In genomic region chr12:54012631-54013398, GRCh38 we compare ENCODE assay signal across 18 cellular contexts. TPM values are rescaled to one million over a fixed set of nuclear protein-coding genes. Genes with fewer than 3 reads are reported as not detected.
A peak's percentile ranks its signal among the peaks of the same experiment; 100 is the strongest.
DNase-seq lines count a peak whose midpoint lies in the region; ATAC-seq and TF ChIP-seq lines count a peak whose summit lies in the region.
"Had no signal": no experiment of that assay in that cellular context is flagged by ENCODE, and none has a peak within 500 bp of the region (broad histone marks: within the 10 kb centered on the region; RNA-seq: fewer than 3 reads in every experiment).

No MANE protein-coding gene starts in this region.

- H3K36me3 ChIP-seq in Caco-2 (ENCODE audit: control insufficient read depth, insufficient read depth, low read length) = no peaks in the 10 kb centered on the region; the same call in 1 of the 2 replicates
- H3K36me3 ChIP-seq in HUES6 (ENCODE audit: control insufficient read depth, insufficient read depth, low read length) = no peaks in the 10 kb centered on the region
- no peaks in the 10 kb centered on the region for H3K36me3 ChIP-seq in gastrocnemius medialis
- H3K36me3 ChIP-seq: BLaER1 treated with 17β-estradiol and CSF1 and Interleukin-3, amounts not matched to agents 10 nM and 100 nM had no signal

- ATAC-seq in gastrocnemius medialis = no peak
- ATAC-seq in activated naive CD8-positive, alpha-beta T cell treated with anti-CD3 and anti-CD28 coated beads, Interleukin-2, amount 50 U/mL, for 24 hours = no peak
- ATAC-seq in HG02763 (IDR thresholded peaks at IDR 0.05; ENCODE audit: unreplicated experiment) = no peak
- ATAC-seq: body of pancreas, left ventricle myocardium superior had no signal

- POLR2A ChIA-PET in Caco-2 (lab: Charles Lee) = no interaction called here

- DNase-seq in Caco-2 (no peak), epithelial cell of proximal tubule (ENCODE audit: low read depth) (no peak), gastrocnemius medialis (no peak), NCI-H146 treated with DMSO at 0.1 percent for 48 hours (lab: John Stamatoyannopoulos, UW; ENCODE audit: unreplicated experiment) (no peak), KG1 (lab: John Stamatoyannopoulos, UW) (no peak)
- DNase-seq in activated naive CD8-positive, alpha-beta T cell treated with anti-CD3 and anti-CD28 coated beads, Interleukin-2, amount 50 U/mL, for 24 hours = no peak
- DNase-seq: activated naive CD4-positive, alpha-beta T cell; body of pancreas; left ventricle myocardium superior; NCI-H2081; NCI-H524 treated with DMSO at 0.1 percent for 48 hours; OCI-M1; SK-N-SH had no signal

- H3K9me3 ChIP-seq in Caco-2 = no peaks in the 10 kb centered on the region
- no peaks in the 10 kb centered on the region for H3K9me3 ChIP-seq in HUES6 (ENCODE audit: control insufficient read depth, insufficient read depth, low read depth, low read length)
- H3K9me3 ChIP-seq in gastrocnemius medialis = no peaks in the 10 kb centered on the region
- H3K9me3 ChIP-seq: body of pancreas, SK-N-SH had no signal

- no peak overlapping the region for H3K27ac ChIP-seq in HUES6 (ENCODE audit: low read depth, low read length)
- peak overlapping the region; percentile 94 to 100 (median 98) for H3K27ac ChIP-seq in gastrocnemius medialis
- H3K27ac ChIP-seq: BLaER1 treated with 17β-estradiol and CSF1 and Interleukin-3, amounts not matched to agents 10 nM and 100 nM; body of pancreas; coronary artery had no signal

- H3K4me1 ChIP-seq in Caco-2 (peaks cover 49% of the 10 kb centered on the region), HUES6 (ENCODE audit: control insufficient read depth, insufficient read depth, low read length) (peaks cover 7% of the 10 kb centered on the region), gastrocnemius medialis (peaks cover 37 to 52% of the 10 kb centered on the region in 2 donors)

- no peaks in the 10 kb centered on the region for H3K9me3 Mint-ChIP-seq in Caco-2 (ENCODE audit: unreplicated experiment)
- H3K9me3 Mint-ChIP-seq in activated naive CD8-positive, alpha-beta T cell treated with anti-CD3 and anti-CD28 coated beads, Interleukin-2, amount 50 U/mL, for 24 hours = no peaks in the 10 kb centered on the region

- CTCF ChIA-PET in Caco-2 (lab: Charles Lee) = interaction anchor here (0.5 to 1.0 kb wide), 2 partner anchors 20 to 632 kb away, joined by 3 read pairs; no protein-coding TSS in a partner anchor

- intact Hi-C loops in Caco-2 (cut with micrococcal nuclease; ENCODE audit: unreplicated experiment) (no loop called here), gastrocnemius medialis (cut with DNase I; ENCODE audit: low total_unique reads) (loop anchor here (5.0 kb wide), 1 partner anchor 516 kb away; the partner anchor contains the start of gene MAP3K12)

- H3K27ac Mint-ChIP-seq in Caco-2 (ENCODE audit: unreplicated experiment) = peak overlapping the region; percentile 63
- H3K27ac Mint-ChIP-seq in activated naive CD8-positive, alpha-beta T cell treated with anti-CD3 and anti-CD28 coated beads, Interleukin-2, amount 50 U/mL, for 24 hours = no peak overlapping the region

- H3K4me3 ChIP-seq in Caco-2 (ENCODE audit: low read depth, low read length) (no peak overlapping the region), HUES6 (ENCODE audit: low read depth, low read length) (no peak overlapping the region), epithelial cell of proximal tubule (ENCODE audit: low read depth, low read length) (no peak overlapping the region), gastrocnemius medialis (no peak overlapping the region)
- H3K4me3 ChIP-seq: BLaER1 treated with 17β-estradiol and CSF1 and Interleukin-3, amounts not matched to agents 10 nM and 100 nM; body of pancreas; coronary artery had no signal

- peaks cover 30% of the 10 kb centered on the region for H3K4me1 Mint-ChIP-seq in Caco-2 (ENCODE audit: low read depth, unreplicated experiment)
- peaks cover 27% of the 10 kb centered on the region for H3K4me1 Mint-ChIP-seq in activated naive CD8-positive, alpha-beta T cell treated with anti-CD3 and anti-CD28 coated beads, Interleukin-2, amount 50 U/mL, for 24 hours

- H3K36me3 Mint-ChIP-seq in Caco-2 (ENCODE audit: insufficient read depth, unreplicated experiment) = peaks cover 6% of the 10 kb centered on the region
- H3K36me3 Mint-ChIP-seq in activated naive CD8-positive, alpha-beta T cell treated with anti-CD3 and anti-CD28 coated beads, Interleukin-2, amount 50 U/mL, for 24 hours (ENCODE audit: low read depth) = no peaks in the 10 kb centered on the region

- peak in 1 of 2 experiments; percentile 8 for TF ChIP-seq CTCF in Caco-2 (IDR thresholded peaks at IDR 0.05; ENCODE audit: insufficient read depth in 1 of 2, low read depth in 1 of 2, low read length in 1 of 2, severe bottlenecking in 1 of 2, unreplicated experiment in 1 of 2)
- peak; percentile 32 for TF ChIP-seq CTCF in epithelial cell of proximal tubule (conservative IDR thresholded peaks at IDR 0.05; ENCODE audit: low read depth, low read length)
- no peak for TF ChIP-seq CTCF in gastrocnemius medialis (IDR thresholded peaks at IDR 0.05 in 4 of 5, conservative IDR thresholded peaks at IDR 0.05 in 1 of 5)

- H3K9ac ChIP-seq in HUES6 (ENCODE audit: low read length) = peak overlapping the region; percentile 65
- H3K9ac ChIP-seq: BLaER1 treated with 17β-estradiol and CSF1 and Interleukin-3, amounts not matched to agents 10 nM and 100 nM; SK-N-SH had no signal

- no peak for TF ChIP-seq POLR2A in gastrocnemius medialis (IDR thresholded peaks at IDR 0.05)

- in situ Hi-C loops in gastrocnemius medialis (cut with MboI; ENCODE audit: low sequenced_read_pairs in 4 of 4) = loop anchor here in 2 of 4 donors (10.0 to 25.0 kb wide), 2 partner anchors 192 to 349 kb away; partner anchors contain the start of gene GPR84 (in 2 of the 2)

- H3K27me3 Mint-ChIP-seq in Caco-2 (ENCODE audit: insufficient read depth, unreplicated experiment) = no peaks in the 10 kb centered on the region
- H3K27me3 Mint-ChIP-seq in activated naive CD8-positive, alpha-beta T cell treated with anti-CD3 and anti-CD28 coated beads, Interleukin-2, amount 50 U/mL, for 24 hours = peaks cover 89% of the 10 kb centered on the region

- no peaks in the 10 kb centered on the region for H3K27me3 ChIP-seq in Caco-2 (replicated peaks; ENCODE audit: control insufficient read depth, insufficient read depth, low read length)
- peaks cover 100% of the 10 kb centered on the region for H3K27me3 ChIP-seq in HUES6 (ENCODE audit: control insufficient read depth, insufficient read depth, low read length)
- no peaks in the 10 kb centered on the region for H3K27me3 ChIP-seq in gastrocnemius medialis

- no TSS peak for BruUV-seq in Caco-2 (replicated peaks; lab: Mats Ljungman, UMichigan)

- peak overlapping the region; percentile 5 for H3K4me3 Mint-ChIP-seq in Caco-2 (ENCODE audit: unreplicated experiment)
- H3K4me3 Mint-ChIP-seq in activated naive CD8-positive, alpha-beta T cell treated with anti-CD3 and anti-CD28 coated beads, Interleukin-2, amount 50 U/mL, for 24 hours = no peak overlapping the region

RNA-seq across cellular contexts. Expression of gene HOXC8, which starts 4.0 kb away (rescaled TPM):
- 10.8 and 11.3 TPM in 2 replicates for total RNA-seq in Caco-2 (2022)
- 1.3 and 1.4 TPM in 2 replicates for total RNA-seq in epithelial cell of proximal tubule
- total RNA-seq in gastrocnemius medialis = 1 to 10 TPM; 3.3 to 4.9 (median 3.8) TPM
- total RNA-seq: body of pancreas, left ventricle myocardium superior had no signal

RNA-seq across cellular contexts. Expression of gene HOXC9, which starts 12.9 kb away (rescaled TPM):
- 2.9 and 3.1 TPM in 2 replicates for total RNA-seq in Caco-2 (2022)
- 9.9 and 11.0 TPM in 2 replicates for total RNA-seq in epithelial cell of proximal tubule
- total RNA-seq in gastrocnemius medialis = 10 to 100 TPM; 13.6 to 37.7 (median 26.3) TPM
- total RNA-seq: body of pancreas, left ventricle myocardium superior had no signal

RNA-seq across cellular contexts. Expression of gene HOXC6, which starts 15.4 kb away (rescaled TPM):
- total RNA-seq in Caco-2 (2022) (10.2 and 12.1 TPM in 2 replicates), epithelial cell of proximal tubule (2.7 and 3.2 TPM in 2 replicates), gastrocnemius medialis (1 to 10 TPM; 1.0 to 4.7 (median 3.8) TPM)
- total RNA-seq: body of pancreas had no signal

RNA-seq across cellular contexts. Expression of gene HOXC5, which starts 20.0 kb away (rescaled TPM):
- total RNA-seq in Caco-2 (2022) = 3.4 and 3.6 TPM in 2 replicates
- 0.80 and 1.2 TPM in 2 replicates for total RNA-seq in epithelial cell of proximal tubule
- total RNA-seq in gastrocnemius medialis = 1 to 10 TPM in 1 of 4 donors, under 1 TPM in 1, not detected in 2; 0.36 to 1.4 TPM
- total RNA-seq: body of pancreas, endothelial cell of umbilical vein, left ventricle myocardium superior had no signal

RNA-seq across cellular contexts. Expression of gene HOXC10, which starts 27.9 kb away (rescaled TPM):
- total RNA-seq in Caco-2 (2022) (4.0 and 4.5 TPM in 2 replicates), epithelial cell of proximal tubule (9.5 and 15.7 TPM in 2 replicates), gastrocnemius medialis (10 to 100 TPM; 23.9 to 48.3 (median 40.3) TPM)
- total RNA-seq: body of pancreas, endothelial cell of umbilical vein, left ventricle myocardium superior had no signal
